Comparison of ENCODE assay signal across 8 cellular contexts in the genomic region with DNA sequence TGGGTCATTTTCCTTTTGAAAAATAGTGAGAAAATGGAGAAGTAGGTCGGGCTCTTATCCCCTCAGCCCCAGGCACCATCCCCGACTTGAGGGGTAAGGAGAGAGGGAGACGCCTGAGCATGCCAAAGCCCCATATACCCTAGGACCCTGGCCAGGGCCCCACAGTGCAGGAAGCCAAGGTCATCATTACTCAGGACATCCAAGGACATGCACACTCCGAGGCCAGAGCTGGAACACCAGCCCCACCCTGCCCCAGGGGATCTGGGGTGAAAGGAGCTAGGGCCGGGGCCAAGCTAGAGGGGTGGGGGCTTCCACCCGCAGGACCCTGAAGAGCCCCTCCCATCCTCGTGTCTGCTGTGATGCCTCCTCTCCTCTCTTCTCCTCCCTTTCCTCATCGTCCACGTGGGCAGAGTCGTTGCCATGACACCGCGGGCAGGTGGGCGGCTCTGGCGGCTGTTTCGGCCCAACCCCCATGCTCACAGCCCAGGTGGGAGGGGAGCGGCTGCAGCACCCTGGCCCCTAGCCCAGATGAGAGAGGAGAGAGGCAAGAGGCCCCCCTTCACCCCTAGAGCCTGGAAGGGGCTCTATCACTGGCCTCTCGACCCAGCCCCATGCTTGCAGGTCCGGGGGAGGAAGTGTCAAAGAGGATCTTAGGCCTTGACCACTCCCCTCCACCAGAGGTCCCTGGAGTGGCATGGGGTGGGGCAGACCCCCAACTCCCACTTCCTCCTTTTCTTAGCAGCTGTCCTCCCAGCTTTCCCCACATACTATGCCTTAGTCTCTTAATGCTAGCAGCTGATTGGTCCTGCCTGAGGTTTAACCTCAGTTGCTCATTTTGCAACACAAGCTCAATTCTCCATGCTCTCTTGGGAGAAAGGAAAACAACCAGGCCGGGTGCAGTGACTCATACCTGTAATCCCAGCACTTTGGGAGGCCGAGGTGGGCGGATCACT. TPM values are rescaled to one million over a fixed set of nuclear protein-coding genes. Genes with fewer than 3 reads are reported as not detected.
DNase-seq lines count a peak whose midpoint lies in the region; ATAC-seq and TF ChIP-seq lines count a peak whose summit lies in the region.

No MANE protein-coding gene starts in this region.

- TF ChIP-seq CTCF in heart left ventricle (IDR thresholded peaks at IDR 0.05) (no peak), nephron progenitor cell (IDR thresholded peaks at IDR 0.05) (no peak), tibial nerve (IDR thresholded peaks at IDR 0.05) (no peak)

- peaks cover 35% of the 10 kb centered on the region for H3K27me3 Mint-ChIP-seq in activated CD4-positive, alpha-beta T cell treated with anti-CD3 and anti-CD28 coated beads for 36 hours
- H3K27me3 Mint-ChIP-seq in stimulated activated memory B cell treated with anti-CD40 and anti-IgM and Interleukin-4, amounts not matched to agents 10 μg/mL and 1 μg/mL and 100 μg/mL, for 72 hours: peaks cover 16% of the 10 kb centered on the region
- H3K27me3 Mint-ChIP-seq in nephron progenitor cell (ENCODE audit: low read depth, poor library complexity): peaks cover 55% of the 10 kb centered on the region

- H3K27ac Mint-ChIP-seq in activated CD4-positive, alpha-beta T cell treated with anti-CD3 and anti-CD28 coated beads for 36 hours: no peak overlapping the region
- H3K27ac Mint-ChIP-seq in stimulated activated memory B cell treated with anti-CD40 and anti-IgM and Interleukin-4, amounts not matched to agents 10 μg/mL and 1 μg/mL and 100 μg/mL, for 72 hours: no peak overlapping the region
- no peak overlapping the region for H3K27ac Mint-ChIP-seq in nephron progenitor cell

- intact Hi-C loops in activated CD4-positive, alpha-beta T cell treated with anti-CD3 and anti-CD28 coated beads for 36 hours (cut with DNase I, micrococcal nuclease): no loop called here
- intact Hi-C loops in heart left ventricle (cut with DNase I): no loop called here

- H3K36me3 ChIP-seq in heart left ventricle (no peaks in the 10 kb centered on the region), tibial nerve (no peaks in the 10 kb centered on the region)

- H3K9me3 Mint-ChIP-seq in activated CD4-positive, alpha-beta T cell treated with anti-CD3 and anti-CD28 coated beads for 36 hours (ENCODE audit: low read depth): no peaks in the 10 kb centered on the region
- no peaks in the 10 kb centered on the region for H3K9me3 Mint-ChIP-seq in stimulated activated memory B cell treated with anti-CD40 and anti-IgM and Interleukin-4, amounts not matched to agents 10 μg/mL and 1 μg/mL and 100 μg/mL, for 72 hours
- H3K9me3 Mint-ChIP-seq in nephron progenitor cell: no peaks in the 10 kb centered on the region

- no peak overlapping the region for H3K4me3 Mint-ChIP-seq in activated CD4-positive, alpha-beta T cell treated with anti-CD3 and anti-CD28 coated beads for 36 hours
- peak overlapping the region; percentile 21 for H3K4me3 Mint-ChIP-seq in stimulated activated memory B cell treated with anti-CD40 and anti-IgM and Interleukin-4, amounts not matched to agents 10 μg/mL and 1 μg/mL and 100 μg/mL, for 72 hours
- no peak overlapping the region for H3K4me3 Mint-ChIP-seq in nephron progenitor cell

- H3K27ac ChIP-seq in heart left ventricle (no peak overlapping the region), tibial nerve (no peak overlapping the region)

- CTCF ChIA-PET in activated CD4-positive, alpha-beta T cell treated with anti-CD3 and anti-CD28 coated beads for 36 hours (lab: Charles Lee): no interaction called here

- H3K4me1 Mint-ChIP-seq in activated CD4-positive, alpha-beta T cell treated with anti-CD3 and anti-CD28 coated beads for 36 hours: peaks cover 2% of the 10 kb centered on the region
- H3K4me1 Mint-ChIP-seq in stimulated activated memory B cell treated with anti-CD40 and anti-IgM and Interleukin-4, amounts not matched to agents 10 μg/mL and 1 μg/mL and 100 μg/mL, for 72 hours: peaks cover 21% of the 10 kb centered on the region
- H3K4me1 Mint-ChIP-seq in nephron progenitor cell: peaks cover 7% of the 10 kb centered on the region

- H3K36me3 Mint-ChIP-seq in activated CD4-positive, alpha-beta T cell treated with anti-CD3 and anti-CD28 coated beads for 36 hours (ENCODE audit: low read depth): no peaks in the 10 kb centered on the region
- no peaks in the 10 kb centered on the region for H3K36me3 Mint-ChIP-seq in stimulated activated memory B cell treated with anti-CD40 and anti-IgM and Interleukin-4, amounts not matched to agents 10 μg/mL and 1 μg/mL and 100 μg/mL, for 72 hours
- no peaks in the 10 kb centered on the region for H3K36me3 Mint-ChIP-seq in nephron progenitor cell (ENCODE audit: low read depth)

- POLR2A ChIA-PET in activated CD4-positive, alpha-beta T cell treated with anti-CD3 and anti-CD28 coated beads for 36 hours (lab: Charles Lee): no interaction called here

- no peaks in the 10 kb centered on the region for H3K9me3 ChIP-seq in heart left ventricle
- no peaks in the 10 kb centered on the region for H3K9me3 ChIP-seq in tibial nerve

- peak; percentile 34 for DNase-seq in activated CD4-positive, alpha-beta T cell treated with anti-CD3 and anti-CD28 coated beads for 36 hours
- DNase-seq in activated CD4-positive, alpha-beta T cell treated with anti-CD3 and anti-CD28 coated beads for 48 hours: no peak
- DNase-seq in NCI-H748 (lab: John Stamatoyannopoulos, UW; ENCODE audit: unreplicated experiment) (peak; percentile 72), heart left ventricle (peak in 1 of 5 donors; percentile 44), nephron progenitor cell (no peak), tibial nerve (ENCODE audit: low spot score in 2 of 2) (no peak)

- H3K4me3 ChIP-seq in heart left ventricle (no peak overlapping the region), tibial nerve (no peak overlapping the region)

- 11 to 31% (median 15%) methylated on average over 8 to 21 of the region's 21 CpGs for WGBS in heart left ventricle, 4 donors
- WGBS in tibial nerve, 2 donors: 10 to 14% methylated on average over 20 to 21 of the region's 21 CpGs

- H3K4me1 ChIP-seq in heart left ventricle (peaks cover 0 to 7% (median 0%) of the 10 kb centered on the region in 12 donors), tibial nerve (no peaks in the 10 kb centered on the region)

- H3K27me3 ChIP-seq in heart left ventricle (peaks cover 0 to 46% (median 12%) of the 10 kb centered on the region in 9 donors), tibial nerve (peaks cover 0 to 26% of the 10 kb centered on the region in 2 donors)

- TF ChIP-seq EP300 in tibial nerve (IDR thresholded peaks at IDR 0.05): no peak

- no peak for TF ChIP-seq POLR2A in heart left ventricle (IDR thresholded peaks at IDR 0.05)
- TF ChIP-seq POLR2A in tibial nerve (IDR thresholded peaks at IDR 0.05): no peak

- peak; percentile 33 for ATAC-seq in activated CD4-positive, alpha-beta T cell treated with anti-CD3 and anti-CD28 coated beads for 36 hours
- ATAC-seq in heart left ventricle (peak in 3 of 4 donors; percentile 44 to 48 (median 45)), GM19455 (IDR thresholded peaks at IDR 0.05; ENCODE audit: unreplicated experiment) (no peak)
- ATAC-seq in stimulated activated memory B cell treated with anti-CD40 and anti-IgM and Interleukin-4, amounts not matched to agents 10 μg/mL and 1 μg/mL and 100 μg/mL, for 72 hours: peak; percentile 77

RNA-seq across cellular contexts. Expression of gene DLGAP3, which starts 10.6 kb away (rescaled TPM):
- under 1 TPM; 0.63 to 0.66 TPM for total RNA-seq in activated CD4-positive, alpha-beta T cell treated with anti-CD3 and anti-CD28 coated beads for 36 hours
- total RNA-seq in heart left ventricle (under 1 TPM in 2 of 9 donors, not detected in 7; 0.07 to 0.51 TPM), tibial nerve (under 1 TPM in 3 of 4 donors, not detected in 1; 0.42 to 0.87 (median 0.78) TPM)
- polyA plus RNA-seq in heart left ventricle: under 1 TPM in 1 of 2 donors, not detected in 1; 0.10 TPM

RNA-seq across cellular contexts. Expression of gene SMIM12, which starts 59.3 kb away (rescaled TPM):
- total RNA-seq in activated CD4-positive, alpha-beta T cell treated with anti-CD3 and anti-CD28 coated beads for 36 hours: 10 to 100 TPM; 42.4 to 45.0 TPM
- 10 to 100 TPM; 33.5 to 52.4 (median 37.8) TPM for total RNA-seq in heart left ventricle
- polyA plus RNA-seq in heart left ventricle: 10 to 100 TPM; 16.1 to 98.5 TPM
- total RNA-seq in tibial nerve: 10 to 100 TPM; 17.5 to 35.1 (median 22.0) TPM

Comparison
In these comparisons a context has a peak if more than half of its experiments do, and no peak if none do; other contexts are left out.
1. DNase-seq: peak in activated CD4-positive, alpha-beta T cell treated with anti-CD3 and anti-CD28 coated beads for 36 hours (single experiment) and NCI-H748 (single experiment); none in activated CD4-positive, alpha-beta T cell treated with anti-CD3 and anti-CD28 coated beads for 48 hours (single experiment), nephron progenitor cell (single experiment) and tibial nerve (0 of 2).